In genomic region chr7:123673752-123674398, GRCh38 we compare ENCODE assay signal across 1 cellular context.
TF ChIP-seq lines count a peak whose summit lies in the region.

No MANE protein-coding gene starts in this region.

TF ChIP-seq in IMR-90, 13 proteins besides CTCF, POLR2A, EP300 and RAD21 (continued from another document):
- TF ChIP-seq USF2 (IDR thresholded peaks at IDR 0.05; ENCODE audit: low read depth, low read length) (no peak), MXI1 (IDR thresholded peaks at IDR 0.05; ENCODE audit: borderline replicate concordance, low read depth, low read length) (no peak), BHLHE40 (IDR thresholded peaks at IDR 0.05; ENCODE audit: low read depth, low read length) (no peak), ELK1 (IDR thresholded peaks at IDR 0.05; ENCODE audit: borderline replicate concordance, low read depth, low read length) (no peak), RCOR1 (IDR thresholded peaks at IDR 0.05; ENCODE audit: insufficient replicate concordance, low read length) (no peak)
